9 cellular contexts compared by ENCODE assay signal in genomic region chr6:54267798-54268197, GRCh38. TPM values are rescaled to one million over a fixed set of nuclear protein-coding genes. Genes with fewer than 3 reads are reported as not detected.
A peak's percentile ranks its signal among the peaks of the same experiment; 100 is the strongest.
DNase-seq lines count a peak whose midpoint lies in the region; ATAC-seq and TF ChIP-seq lines count a peak whose summit lies in the region.
"Had no signal": no experiment of that assay in that cellular context is flagged by ENCODE, and none has a peak within 500 bp of the region (broad histone marks: within the 10 kb centered on the region; RNA-seq: fewer than 3 reads in every experiment).

No MANE protein-coding gene starts in this region.

- DNase-seq in AG09319 (ENCODE audit: extremely low read depth, low read depth) (no peak), NCI-H69 (lab: John Stamatoyannopoulos, UW) (peak; percentile 74), epithelial cell of esophagus (ENCODE audit: low read depth) (peak; percentile 73), testis (peak; percentile 65), UCSD-AML1 (lab: John Stamatoyannopoulos, UW; ENCODE audit: unreplicated experiment) (no peak)

- H3K27ac ChIP-seq in testis = no peak overlapping the region
- H3K27ac ChIP-seq: epithelial cell of prostate had no signal

- no peaks in the 10 kb centered on the region for H3K36me3 ChIP-seq in testis (ENCODE audit: low read depth, missing control alignments)

- H3K4me3 ChIP-seq in epithelial cell of esophagus (ENCODE audit: low read length) (no peak overlapping the region), testis (no peak overlapping the region)

- H3K9me3 ChIP-seq in testis = no peaks in the 10 kb centered on the region

- TF ChIP-seq POLR2A in testis (IDR thresholded peaks at IDR 0.05) = no peak

- H3K27me3 ChIP-seq in testis = no peaks in the 10 kb centered on the region

- TF ChIP-seq CTCF in AG09319 (IDR thresholded peaks at IDR 0.05; ENCODE audit: low read depth, low read length) (peak; percentile 41), epithelial cell of esophagus (IDR thresholded peaks at IDR 0.05; ENCODE audit: insufficient read depth, low read depth, low read length, missing control alignments) (peak; percentile 56), testis (IDR thresholded peaks at IDR 0.05) (peak; percentile 15 to 44 (median 39))

- WGBS in testis, 2 donors = 59 to 65% methylated on average over 2 of the region's 2 CpGs

- H3K4me1 ChIP-seq in testis = no peaks in the 10 kb centered on the region

- intact Hi-C loops in testis (cut with DNase I; ENCODE audit: low total_unique reads) = no loop called here

- ATAC-seq in GM21423 (IDR thresholded peaks at IDR 0.05; ENCODE audit: unreplicated experiment) (peak; percentile 58), HG02610 (IDR thresholded peaks at IDR 0.05; ENCODE audit: unreplicated experiment) (no peak), GM19452 (IDR thresholded peaks at IDR 0.05; ENCODE audit: unreplicated experiment) (no peak)

RNA-seq across cellular contexts. Expression of gene TINAG, which starts 40.4 kb away (rescaled TPM):
- not detected for total RNA-seq in testis
- polyA plus RNA-seq in testis (ENCODE audit: insufficient read depth, low read depth, low replicate concordance) = not detected

Comparison
In these comparisons a context has a peak if more than half of its experiments do, and no peak if none do; other contexts are left out.
1. DNase-seq: peak in NCI-H69 (single experiment), epithelial cell of esophagus (single experiment) and testis (single experiment); none in AG09319 (single experiment) and UCSD-AML1 (single experiment).
2. Peak in every context shown above with its lines, with median percentiles within 50 percentile points of each other: CTCF ChIP-seq.